Comparison of ENCODE assay signal across 19 cellular contexts in the genomic region with DNA sequence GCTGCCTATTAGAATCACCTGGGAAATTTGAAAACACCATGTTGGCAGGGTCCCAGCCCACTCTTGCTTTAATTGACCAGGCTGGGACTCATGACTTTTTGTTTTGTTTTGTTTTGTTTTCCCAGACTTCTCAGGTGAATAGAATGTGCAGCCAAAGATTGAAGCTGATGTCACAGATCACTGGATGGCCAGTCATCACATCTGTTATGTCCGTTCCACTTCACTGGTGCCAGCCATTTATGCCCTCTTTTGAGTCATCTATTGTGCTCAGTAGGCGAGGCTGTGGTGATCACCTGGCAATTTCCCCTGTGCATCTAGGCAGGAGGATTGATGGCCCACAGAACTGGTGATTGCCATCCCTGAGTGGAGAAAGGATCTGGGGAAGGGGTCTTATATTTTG.
DNase-seq lines count a peak whose midpoint lies in the region; ATAC-seq and TF ChIP-seq lines count a peak whose summit lies in the region.
"Had no signal": no experiment of that assay in that cellular context is flagged by ENCODE, and none has a peak within 500 bp of the region (broad histone marks: within the 10 kb centered on the region; RNA-seq: fewer than 3 reads in every experiment).

No MANE protein-coding gene starts in this region.

- H3K4me1 Mint-ChIP-seq in HFFc6 (ENCODE audit: low read depth): no peaks in the 10 kb centered on the region
- H3K4me1 Mint-ChIP-seq: activated CD4-positive, alpha-beta T cell treated with anti-CD3 and anti-CD28 coated beads, Interleukin-2, amount 10 ng/mL, durations not matched to agents 7 days and 5 days; activated naive CD8-positive, alpha-beta T cell treated with anti-CD3 and anti-CD28 coated beads, Interleukin-2, amount 50 U/mL, for 24 hours; naive B cell had no signal

- no peak overlapping the region for H3K27ac Mint-ChIP-seq in HFFc6
- H3K27ac Mint-ChIP-seq: activated CD4-positive, alpha-beta T cell treated with anti-CD3 and anti-CD28 coated beads, Interleukin-2, amount 10 ng/mL, durations not matched to agents 7 days and 5 days; activated naive CD8-positive, alpha-beta T cell treated with anti-CD3 and anti-CD28 coated beads, Interleukin-2, amount 50 U/mL, for 24 hours; naive B cell had no signal

- no peak for TF ChIP-seq CTCF in epithelial cell of proximal tubule (conservative IDR thresholded peaks at IDR 0.05; ENCODE audit: low read depth, low read length)
- no peak for TF ChIP-seq CTCF in foreskin fibroblast (IDR thresholded peaks at IDR 0.05; ENCODE audit: low read depth, low read length)
- TF ChIP-seq CTCF in HFFc6 (IDR thresholded peaks at IDR 0.05): no peak

- ATAC-seq in HG02852 (IDR thresholded peaks at IDR 0.05; ENCODE audit: unreplicated experiment) (peak; percentile 76), HG02885 (IDR thresholded peaks at IDR 0.05; ENCODE audit: poor library complexity, unreplicated experiment) (no peak)
- ATAC-seq: activated naive CD8-positive, alpha-beta T cell treated with anti-CD3 and anti-CD28 coated beads, Interleukin-2, amount 50 U/mL, for 24 hours; activated T-cell treated with anti-CD3 and anti-CD28 coated beads, Interleukin-2, amount 50 U/mL, for 4 hours; heart left ventricle; psoas muscle had no signal

- H3K4me3 Mint-ChIP-seq in HFFc6: no peak overlapping the region
- H3K4me3 Mint-ChIP-seq: activated CD4-positive, alpha-beta T cell treated with anti-CD3 and anti-CD28 coated beads, Interleukin-2, amount 10 ng/mL, durations not matched to agents 7 days and 5 days; activated naive CD8-positive, alpha-beta T cell treated with anti-CD3 and anti-CD28 coated beads, Interleukin-2, amount 50 U/mL, for 24 hours; activated T-cell treated with anti-CD3 and anti-CD28 coated beads, Interleukin-2, amount 50 U/mL, for 4 hours; naive B cell had no signal

- H3K4me3 ChIP-seq in epithelial cell of proximal tubule (ENCODE audit: low read depth, low read length) (no peak overlapping the region), foreskin fibroblast (ENCODE audit: low read depth in 1 of 2, low read length in 2 of 2) (no peak overlapping the region)
- H3K4me3 ChIP-seq: heart left ventricle, psoas muscle, tibial nerve had no signal

- H3K36me3 Mint-ChIP-seq in HFFc6 (ENCODE audit: low read depth): no peaks in the 10 kb centered on the region; the same call in 1 of the 2 replicates
- H3K36me3 Mint-ChIP-seq: naive B cell had no signal

- H3K27me3 Mint-ChIP-seq in HFFc6 (ENCODE audit: insufficient read depth): no peaks in the 10 kb centered on the region; the same call in 1 of the 2 replicates
- H3K27me3 Mint-ChIP-seq: activated CD4-positive, alpha-beta T cell treated with anti-CD3 and anti-CD28 coated beads, Interleukin-2, amount 10 ng/mL, durations not matched to agents 7 days and 5 days; activated naive CD8-positive, alpha-beta T cell treated with anti-CD3 and anti-CD28 coated beads, Interleukin-2, amount 50 U/mL, for 24 hours had no signal

- peak; percentile 7 for DNase-seq in Daoy (ENCODE audit: low read depth)
- peak; percentile 48 for DNase-seq in NCI-H2107 (lab: John Stamatoyannopoulos, UW)
- DNase-seq in epithelial cell of proximal tubule (ENCODE audit: low read depth): peak; percentile 98
- DNase-seq in foreskin fibroblast: no peak
- no peak for DNase-seq in cortex of kidney (lab: John Stamatoyannopoulos, UW)
- no peak for DNase-seq in HFFc6
- DNase-seq: activated CD4-positive, alpha-beta T cell treated with anti-CD3 and anti-CD28 coated beads, Interleukin-2, amount 10 ng/mL, durations not matched to agents 7 days and 5 days; activated naive CD8-positive, alpha-beta T cell treated with anti-CD3 and anti-CD28 coated beads, Interleukin-2, amount 50 U/mL, for 24 hours; activated T-cell treated with anti-CD3 and anti-CD28 coated beads, Interleukin-2, amount 50 U/mL, for 4 hours; EL; erythroblast; heart left ventricle; naive B cell; NCI-H524; psoas muscle; Right ventricle myocardium superior had no signal

- peaks cover 46% of the 10 kb centered on the region for H3K9me3 Mint-ChIP-seq in HFFc6
- H3K9me3 Mint-ChIP-seq: activated CD4-positive, alpha-beta T cell treated with anti-CD3 and anti-CD28 coated beads, Interleukin-2, amount 10 ng/mL, durations not matched to agents 7 days and 5 days; activated naive CD8-positive, alpha-beta T cell treated with anti-CD3 and anti-CD28 coated beads, Interleukin-2, amount 50 U/mL, for 24 hours had no signal

Comparison
In these comparisons a context has a peak if more than half of its experiments do, and no peak if none do; other contexts are left out.
1. DNase-seq: peak in Daoy (single experiment), NCI-H2107 (single experiment) and epithelial cell of proximal tubule (single experiment); none in foreskin fibroblast (0 of 2), cortex of kidney (single experiment) and HFFc6 (single experiment).